1 cellular context compared by ENCODE assay signal in genomic region chr21:44572959-44573583, GRCh38.
TF ChIP-seq lines count a peak whose summit lies in the region.

No MANE protein-coding gene starts in this region.

TF ChIP-seq in HepG2, 621 proteins besides CTCF, POLR2A, EP300 and RAD21:
- peak; percentile 15; the same call in 1 of the 2 replicates for TF ChIP-seq ZFX (CRISPR knock-in tag; IDR thresholded peaks at IDR 0.05; ENCODE audit: low read depth)
- TF ChIP-seq FOSL2 (CRISPR knock-in tag; IDR thresholded peaks at IDR 0.05), result peak; percentile 45; the same call in 1 of the 2 replicates
- TF ChIP-seq YY1 (IDR thresholded peaks at IDR 0.05; ENCODE audit: insufficient read depth, insufficient replicate concordance, low read depth, low read length), result no peak
- TF ChIP-seq ZNF687 (CRISPR knock-in tag; IDR thresholded peaks at IDR 0.05), result peak; percentile 43
- TF ChIP-seq PATZ1 (CRISPR knock-in tag; IDR thresholded peaks at IDR 0.05), result no peak
- peak; percentile 99 for TF ChIP-seq MNT (IDR thresholded peaks at IDR 0.05)
- peak; percentile 38; the same call in 1 of the 2 replicates for TF ChIP-seq CREB1 (IDR thresholded peaks at IDR 0.05)
- TF ChIP-seq CREB1 (CRISPR knock-in tag; IDR thresholded peaks at IDR 0.05), result no peak
- TF ChIP-seq SAP130 (CRISPR knock-in tag; IDR thresholded peaks at IDR 0.05; ENCODE audit: low read depth), result 0 out of 2 replicates have a peak, but pooled peaks have one; percentile 9
- TF ChIP-seq MAX (IDR thresholded peaks at IDR 0.05), result peak; percentile 29
- 0 out of 2 replicates have a peak, but pooled peaks have one; percentile 21 for TF ChIP-seq KDM2A (CRISPR knock-in tag; IDR thresholded peaks at IDR 0.05; ENCODE audit: borderline replicate concordance, low read depth)
- TF ChIP-seq NCOA5 (CRISPR knock-in tag; IDR thresholded peaks at IDR 0.05), result no peak
- TF ChIP-seq ZFP36L2 (CRISPR knock-in tag; IDR thresholded peaks at IDR 0.05), result no peak
- TF ChIP-seq ZNF646 (CRISPR knock-in tag; IDR thresholded peaks at IDR 0.05), result peak; percentile 79; the same call in 1 of the 2 replicates
